ENCODE assay signal across 8 cellular contexts in the genomic region with DNA sequence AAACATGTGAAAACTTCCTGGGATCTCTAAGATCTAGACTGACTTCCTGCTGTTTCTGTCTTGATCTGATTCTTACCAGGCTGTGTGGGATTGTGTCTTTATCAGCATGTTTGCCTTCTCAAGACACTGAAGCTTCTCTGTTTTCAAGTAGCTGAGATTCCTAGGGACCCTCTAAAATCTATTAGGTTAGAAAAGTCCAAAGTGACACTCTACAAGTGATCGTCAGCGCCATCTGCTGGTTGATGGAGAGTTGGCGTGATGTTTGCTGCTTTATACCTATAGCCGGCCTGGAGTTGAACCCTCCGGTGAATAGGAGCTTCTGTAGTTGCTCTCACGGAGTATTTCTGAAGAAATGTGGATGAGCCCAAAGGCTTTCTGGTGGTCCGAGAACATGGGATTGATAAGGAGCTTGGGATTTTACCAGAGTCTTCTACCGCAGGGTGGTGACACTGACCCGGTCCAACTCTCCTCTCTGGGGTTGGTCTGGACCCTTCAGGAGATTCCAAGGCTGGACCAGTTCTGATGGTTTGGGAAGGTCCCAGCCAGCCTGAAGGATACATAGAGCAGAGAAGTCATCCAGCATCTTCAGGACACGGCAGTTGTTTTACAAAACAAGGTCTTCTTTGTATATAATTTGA.
DNase-seq lines count a peak whose midpoint lies in the region; ATAC-seq and TF ChIP-seq lines count a peak whose summit lies in the region.

No MANE protein-coding gene starts in this region.

- TF ChIP-seq POLR2A in IMR-90 (IDR thresholded peaks at IDR 0.05; ENCODE audit: low read depth, low read length) (no peak), Peyer's patch (IDR thresholded peaks at IDR 0.05) (no peak)

- ATAC-seq in IMR-90 (ENCODE audit: low read depth) = peak; percentile 82
- no peak for ATAC-seq in thoracic aorta (ENCODE audit: insufficient number of reproducible peaks, low FRiP score, low read depth)
- no peak for ATAC-seq in GM18511 (IDR thresholded peaks at IDR 0.05; ENCODE audit: unreplicated experiment)

- H2AFZ ChIP-seq in IMR-90 (replicated peaks; ENCODE audit: low read length, poor library complexity) = no peak overlapping the region

- 92% methylated on average over 2 of the region's 10 CpGs; no CpG with 5 or more reads in 1 of the 2 experiments for WGBS in IMR-90 (ENCODE audit: extremely low coverage in 2 of 2, insufficient read length in 1 of 2), 2 experiments

- no peak overlapping the region for H3K56ac ChIP-seq in IMR-90 (ENCODE audit: extremely low read depth, insufficient read depth, low read length)

- H3K4me1 ChIP-seq in IMR-90 (ENCODE audit: control insufficient read depth, insufficient read depth, low read length) (no peaks in the 10 kb centered on the region), Peyer's patch (no peaks in the 10 kb centered on the region), thoracic aorta (ENCODE audit: control insufficient read depth in 1 of 2, low read depth in 2 of 2) (peaks cover 0 to 6% of the 10 kb centered on the region in 2 donors)

- no peak overlapping the region for H2AK9ac ChIP-seq in IMR-90 (replicated peaks; ENCODE audit: low read depth, low read length, poor library complexity)

- H3K14ac ChIP-seq in IMR-90 (replicated peaks; ENCODE audit: low read depth, low read length) = no peak overlapping the region

- H4K5ac ChIP-seq in IMR-90 (ENCODE audit: low read depth, low read length) = no peak overlapping the region

- intact Hi-C loops in IMR-90 (cut with micrococcal nuclease) = loop anchor here (1.0 to 5.0 kb wide), 3 partner anchors 91 to 201 kb away; no protein-coding TSS in a partner anchor

- no peak overlapping the region for H4K91ac ChIP-seq in IMR-90 (ENCODE audit: insufficient read depth, low read depth, low read length)

- H3K9me3 ChIP-seq in IMR-90 (ENCODE audit: control insufficient read depth, insufficient read depth, low read length) (no peaks in the 10 kb centered on the region), Peyer's patch (no peaks in the 10 kb centered on the region), thoracic aorta (no peaks in the 10 kb centered on the region)

- no peak overlapping the region for H4K8ac ChIP-seq in IMR-90 (ENCODE audit: low read depth in 2 of 2, low read length in 2 of 2)

- H2BK20ac ChIP-seq in IMR-90 (ENCODE audit: low read depth, low read length) = peak overlapping the region; percentile 69; the same call in 1 of the 2 replicates

- no peak overlapping the region for H3K23ac ChIP-seq in IMR-90 (ENCODE audit: low read depth, low read length)

- H2BK15ac ChIP-seq in IMR-90 (ENCODE audit: low read depth, low read length) = no peak overlapping the region; the same call in 2 of the 3 replicates

- no peak overlapping the region for H3K18ac ChIP-seq in IMR-90 (ENCODE audit: low read depth, low read length)

- H4K20me1 ChIP-seq in IMR-90 (ENCODE audit: insufficient read depth, low read length) = no peaks in the 10 kb centered on the region

- no peak overlapping the region for H3K4ac ChIP-seq in IMR-90 (ENCODE audit: low read depth, low read length)

- no peak overlapping the region for H3K9ac ChIP-seq in IMR-90 (ENCODE audit: low read depth, low read length)

- peak; percentile 64 for TF ChIP-seq RAD21 in IMR-90 (IDR thresholded peaks at IDR 0.05; ENCODE audit: low read length)

- POLR2A ChIA-PET in IMR-90 (lab: Charles Lee; ENCODE audit: unreplicated experiment) = interaction anchor here (0.6 kb wide), 1 partner anchor 466 kb away, joined by 3 read pairs; the partner anchor contains the start of gene RIOK3

- CTCF ChIA-PET in IMR-90 (lab: Yijun Ruan, JAX) = interaction anchor here (0.6 to 2.0 kb wide), 15 partner anchors 9 to 226 kb away, joined by 3 to 8 read pairs (median 3); no protein-coding TSS in a partner anchor

- peak; percentile 65 for DNase-seq in GM10266 (ENCODE audit: extremely low spot score)
- peak; percentile 56 for DNase-seq in IMR-90
- peak; percentile 74 to 95 (median 84) for DNase-seq in Peyer's patch
- DNase-seq in activated T-helper 1 cell treated with Interleukin-2 at 50 U/mL for 16 hours (ENCODE audit: low read depth) = peak; percentile 54
- peak; percentile 35 for DNase-seq in fibroblast of the conjunctiva (ENCODE audit: low read depth)
- DNase-seq in occipital lobe (lab: John Stamatoyannopoulos, UW) = peak; percentile 25
- DNase-seq in thoracic aorta (ENCODE audit: low spot score) = peak; percentile 38

- H3K9me1 ChIP-seq in IMR-90 (ENCODE audit: insufficient read depth, low read length) = no peaks in the 10 kb centered on the region

- H3K27ac ChIP-seq in IMR-90 (ENCODE audit: insufficient read depth, low read length) (no peak overlapping the region), Peyer's patch (no peak overlapping the region), thoracic aorta (no peak overlapping the region)

- dilution Hi-C loops in IMR-90 (cut with HindIII; ENCODE audit: low sequenced_read_pairs, unreplicated experiment) = no loop called here

- H3K79me1 ChIP-seq in IMR-90 (ENCODE audit: low read depth in 1 of 2, low read length in 2 of 2) = no peaks in the 10 kb centered on the region

- TF ChIP-seq CTCF in GM10266 (IDR thresholded peaks at IDR 0.05; ENCODE audit: control insufficient read depth, insufficient read depth, low read depth, missing control alignments) (peak; percentile 82), IMR-90 (conservative IDR thresholded peaks at IDR 0.05; ENCODE audit: low read depth, low read length) (peak; percentile 72), Peyer's patch (IDR thresholded peaks at IDR 0.05) (peak; percentile 52 to 83 (median 78)), thoracic aorta (IDR thresholded peaks at IDR 0.05) (peak; percentile 87)

- H2AK5ac ChIP-seq in IMR-90 (ENCODE audit: low read depth, low read length) = no peak overlapping the region

- H3K27me3 ChIP-seq in IMR-90 (ENCODE audit: control insufficient read depth, insufficient read depth, low read length) (0 out of 2 replicates have a peak, but pooled peaks cover 2% of the 10 kb centered on the region), Peyer's patch (no peaks in the 10 kb centered on the region), thoracic aorta (replicated peaks; ENCODE audit: insufficient read depth) (no peaks in the 10 kb centered on the region)

- no peak overlapping the region for H3K4me2 ChIP-seq in IMR-90 (ENCODE audit: low read depth, low read length)

- H3K4me3 ChIP-seq in IMR-90 (ENCODE audit: insufficient read depth, low read depth, low read length) (no peak overlapping the region), Peyer's patch (no peak overlapping the region), thoracic aorta (no peak overlapping the region)

- no TSS peak for BruUV-seq in IMR-90 (replicated peaks; lab: Mats Ljungman, UMichigan)

- H2BK5ac ChIP-seq in IMR-90 (ENCODE audit: low read depth, low read length, poor library complexity, severe bottlenecking) = no peak overlapping the region

- H3K36me3 ChIP-seq in IMR-90 (ENCODE audit: control insufficient read depth, insufficient read depth, low read length) = no peaks in the 10 kb centered on the region
- peaks cover 0 to 24% (median 0%) of the 10 kb centered on the region in 3 donors for H3K36me3 ChIP-seq in Peyer's patch
- H3K36me3 ChIP-seq in thoracic aorta = no peaks in the 10 kb centered on the region

- in situ Hi-C loops in IMR-90 (cut with MboI; ENCODE audit: low sequenced_read_pairs) = no loop called here

- no peak overlapping the region; the same call in 1 of the 2 replicates for H2BK120ac ChIP-seq in IMR-90 (ENCODE audit: low read depth, low read length)

TF ChIP-seq in IMR-90, 13 proteins besides CTCF, POLR2A, EP300 and RAD21:
- TF ChIP-seq SMC3 (IDR thresholded peaks at IDR 0.05; ENCODE audit: low read depth, low read length) (peak; percentile 62), MAFK (IDR thresholded peaks at IDR 0.05; ENCODE audit: low read depth, low read length) (no peak)

Comparison
In these comparisons a context has a peak if more than half of its experiments do, and no peak if none do; other contexts are left out.
1. DNase-seq: peak in every context shown above with its lines; median percentile 84 in Peyer's patch; 65 in GM10266; 56 in IMR-90; 54 in activated T-helper 1 cell treated with Interleukin-2 at 50 U/mL for 16 hours; 38 in thoracic aorta; 35 in fibroblast of the conjunctiva; 25 in occipital lobe.